Comparison of ENCODE assay signal across 1 cellular context in genomic region chr6:72816022-72816421, GRCh38.
TF ChIP-seq lines count a peak whose summit lies in the region.

No MANE protein-coding gene starts in this region.

TF ChIP-seq in HepG2, 621 proteins besides CTCF, POLR2A, EP300 and RAD21 (continued from another document):
- TF ChIP-seq, protein P1, sequence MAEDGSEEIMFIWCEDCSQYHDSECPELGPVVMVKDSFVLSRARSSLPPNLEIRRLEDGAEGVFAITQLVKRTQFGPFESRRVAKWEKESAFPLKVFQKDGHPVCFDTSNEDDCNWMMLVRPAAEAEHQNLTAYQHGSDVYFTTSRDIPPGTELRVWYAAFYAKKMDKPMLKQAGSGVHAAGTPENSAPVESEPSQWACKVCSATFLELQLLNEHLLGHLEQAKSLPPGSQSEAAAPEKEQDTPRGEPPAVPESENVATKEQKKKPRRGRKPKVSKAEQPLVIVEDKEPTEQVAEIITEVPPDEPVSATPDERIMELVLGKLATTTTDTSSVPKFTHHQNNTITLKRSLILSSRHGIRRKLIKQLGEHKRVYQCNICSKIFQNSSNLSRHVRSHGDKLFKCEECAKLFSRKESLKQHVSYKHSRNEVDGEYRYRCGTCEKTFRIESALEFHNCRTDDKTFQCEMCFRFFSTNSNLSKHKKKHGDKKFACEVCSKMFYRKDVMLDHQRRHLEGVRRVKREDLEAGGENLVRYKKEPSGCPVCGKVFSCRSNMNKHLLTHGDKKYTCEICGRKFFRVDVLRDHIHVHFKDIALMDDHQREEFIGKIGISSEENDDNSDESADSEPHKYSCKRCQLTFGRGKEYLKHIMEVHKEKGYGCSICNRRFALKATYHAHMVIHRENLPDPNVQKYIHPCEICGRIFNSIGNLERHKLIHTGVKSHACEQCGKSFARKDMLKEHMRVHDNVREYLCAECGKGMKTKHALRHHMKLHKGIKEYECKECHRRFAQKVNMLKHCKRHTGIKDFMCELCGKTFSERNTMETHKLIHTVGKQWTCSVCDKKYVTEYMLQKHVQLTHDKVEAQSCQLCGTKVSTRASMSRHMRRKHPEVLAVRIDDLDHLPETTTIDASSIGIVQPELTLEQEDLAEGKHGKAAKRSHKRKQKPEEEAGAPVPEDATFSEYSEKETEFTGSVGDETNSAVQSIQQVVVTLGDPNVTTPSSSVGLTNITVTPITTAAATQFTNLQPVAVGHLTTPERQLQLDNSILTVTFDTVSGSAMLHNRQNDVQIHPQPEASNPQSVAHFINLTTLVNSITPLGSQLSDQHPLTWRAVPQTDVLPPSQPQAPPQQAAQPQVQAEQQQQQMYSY (CRISPR knock-in tag; IDR thresholded peaks at IDR 0.05), result no peak
- TF ChIP-seq SYNCRIP (IDR thresholded peaks at IDR 0.05; ENCODE audit: insufficient read depth, low read depth, low read length) (no peak), ZNF136 (CRISPR knock-in tag; IDR thresholded peaks at IDR 0.05; ENCODE audit: low read depth) (no peak), BATF2 (CRISPR knock-in tag; IDR thresholded peaks at IDR 0.05) (no peak), MAFK (conservative IDR thresholded peaks at IDR 0.05 in 1 of 2, IDR thresholded peaks at IDR 0.05 in 1 of 2; ENCODE audit: low read length in 2 of 2) (peak; percentile 54 to 76; a peak in 3 of 4 replicates), MAFF (IDR thresholded peaks at IDR 0.05; ENCODE audit: low read depth, low read length) (peak; percentile 52; the same call in 1 of the 2 replicates), SRSF1 (optimal IDR thresholded peaks at IDR 0.05; ENCODE audit: low read depth, low read length) (no peak)
